ENCODE assay signal across 11 cellular contexts in genomic region chr16:85536073-85536410, GRCh38.
DNase-seq lines count a peak whose midpoint lies in the region; ATAC-seq and TF ChIP-seq lines count a peak whose summit lies in the region.
"Had no signal": no experiment of that assay in that cellular context is flagged by ENCODE, and none has a peak within 500 bp of the region (broad histone marks: within the 10 kb centered on the region; RNA-seq: fewer than 3 reads in every experiment).

No MANE protein-coding gene starts in this region.

- no peak for TF ChIP-seq CTCF in AG10803 (conservative IDR thresholded peaks at IDR 0.05; ENCODE audit: low read length)
- no peak for TF ChIP-seq CTCF in choroid plexus epithelial cell (conservative IDR thresholded peaks at IDR 0.05; ENCODE audit: low read depth, low read length)

- H3K9ac ChIP-seq in mucosa of rectum (ENCODE audit: low read depth in 1 of 2, low read length in 2 of 2), result peak overlapping the region in 1 of 2 donors; percentile 8

- H3K9me3 ChIP-seq in mucosa of rectum (ENCODE audit: control insufficient read depth in 2 of 2, low read length in 2 of 2), result no peaks in the 10 kb centered on the region

- no peak for ATAC-seq in HG03521 (IDR thresholded peaks at IDR 0.05; ENCODE audit: unreplicated experiment)

- H3K36me3 ChIP-seq in mucosa of rectum (ENCODE audit: control insufficient read depth in 2 of 2, insufficient read depth in 2 of 2, low read length in 2 of 2), result no peaks in the 10 kb centered on the region

- peak overlapping the region; percentile 26 to 45 for H3K27ac ChIP-seq in mucosa of rectum (ENCODE audit: low read depth in 2 of 2, low read length in 2 of 2)

- H3K27me3 ChIP-seq in mucosa of rectum (ENCODE audit: control insufficient read depth in 2 of 2, insufficient read depth in 2 of 2, low read length in 2 of 2), result no peaks in the 10 kb centered on the region

- peak; percentile 25 for DNase-seq in AG10803 (ENCODE audit: low read depth)
- DNase-seq in Kasumi-1 (lab: John Stamatoyannopoulos, UW), result peak; percentile 86 to 87
- peak; percentile 47 for DNase-seq in choroid plexus epithelial cell (ENCODE audit: low read depth)
- DNase-seq in NCI-H2171 (lab: John Stamatoyannopoulos, UW), result no peak
- no peak for DNase-seq in RPMI8226
- DNase-seq in activated CD8-positive, alpha-beta memory T cell treated with anti-CD3 and anti-CD28 coated beads for 24 hours, result no peak
- DNase-seq: activated T-cell treated with anti-CD3 and anti-CD28 coated beads, Interleukin-2, amount 50 U/mL, for 1 hour; NCI-H2029; stimulated activated CD4-positive, alpha-beta T cell treated with anti-CD3 and anti-CD28 coated beads, Interleukin-2, amount 100 ng/mL, for 24 hours had no signal

- peaks cover 22 to 25% of the 10 kb centered on the region in 2 donors for H3K4me1 ChIP-seq in mucosa of rectum (ENCODE audit: control insufficient read depth in 2 of 2, insufficient read depth in 2 of 2, low read length in 2 of 2)

- H3K4me3 ChIP-seq in AG10803 (ENCODE audit: low read length), result no peak overlapping the region
- no peak overlapping the region for H3K4me3 ChIP-seq in choroid plexus epithelial cell (ENCODE audit: low read depth, low read length)
- H3K4me3 ChIP-seq in mucosa of rectum (ENCODE audit: low read length in 2 of 2), result no peak overlapping the region

Comparison
In these comparisons a context has a peak if more than half of its experiments do, and no peak if none do; other contexts are left out.
1. DNase-seq: peak in AG10803 (single experiment), Kasumi-1 (2 of 2) and choroid plexus epithelial cell (single experiment); none in NCI-H2171 (single experiment), RPMI8226 (single experiment) and activated CD8-positive, alpha-beta memory T cell treated with anti-CD3 and anti-CD28 coated beads for 24 hours (single experiment).